Comparison of ENCODE assay signal across 9 cellular contexts in genomic region chr6:148758492-148758891, GRCh38. TPM values are rescaled to one million over a fixed set of nuclear protein-coding genes. Genes with fewer than 3 reads are reported as not detected.
A peak's percentile ranks its signal among the peaks of the same experiment; 100 is the strongest.
DNase-seq lines count a peak whose midpoint lies in the region; ATAC-seq and TF ChIP-seq lines count a peak whose summit lies in the region.
"Had no signal": no experiment of that assay in that cellular context is flagged by ENCODE, and none has a peak within 500 bp of the region (broad histone marks: within the 10 kb centered on the region; RNA-seq: fewer than 3 reads in every experiment).

No MANE protein-coding gene starts in this region.

- H3K36me3 Mint-ChIP-seq in effector memory CD8-positive, alpha-beta T cell (ENCODE audit: insufficient read depth), result peaks cover 31% of the 10 kb centered on the region

- no peak overlapping the region for H3K4me3 ChIP-seq in transverse colon
- H3K4me3 ChIP-seq: SK-N-MC had no signal

- peak overlapping the region in 3 of 4 donors; percentile 19 to 67 (median 34) for H3K27ac ChIP-seq in transverse colon
- H3K27ac ChIP-seq: SK-N-MC had no signal

- H3K27me3 ChIP-seq in transverse colon, result no peaks in the 10 kb centered on the region

- 70 to 73% methylated on average over 4 to 6 of the region's 6 CpGs for WGBS in transverse colon (ENCODE audit: low coverage in 1 of 2), 2 donors

- H3K27me3 Mint-ChIP-seq in effector memory CD8-positive, alpha-beta T cell, result no peaks in the 10 kb centered on the region

- H3K9me3 ChIP-seq in transverse colon, result no peaks in the 10 kb centered on the region

- no peaks in the 10 kb centered on the region for H3K36me3 ChIP-seq in transverse colon

- H3K9me3 Mint-ChIP-seq in effector memory CD8-positive, alpha-beta T cell, result no peaks in the 10 kb centered on the region

- peaks cover 49 to 65% of the 10 kb centered on the region in 2 donors for H3K4me1 Mint-ChIP-seq in effector memory CD8-positive, alpha-beta T cell (ENCODE audit: low read depth in 2 of 2)

- peak; percentile 23 for TF ChIP-seq POLR2A in transverse colon (IDR thresholded peaks at IDR 0.05)

- in situ Hi-C loops in transverse colon (cut with MboI; ENCODE audit: low pct_ligation_motif_present in 1 of 4, low pct_unique_long_range_greater_than_20kb in 1 of 4, low sequenced_read_pairs in 3 of 4), result no loop called here

- peak overlapping the region; percentile 51 to 96 for H3K27ac Mint-ChIP-seq in effector memory CD8-positive, alpha-beta T cell

- DNase-seq in activated CD4-positive, CD25-positive, alpha-beta regulatory T cell (lab: John Stamatoyannopoulos, UW), result no peak
- DNase-seq in NAMALWA (ENCODE audit: low spot score), result peak; percentile 97
- DNase-seq in effector memory CD8-positive, alpha-beta T cell, result peak; percentile 30 to 50 (median 32)
- DNase-seq in transverse colon, result peak; percentile 40
- no peak for DNase-seq in EL
- no peak for DNase-seq in NCI-H1417 (lab: John Stamatoyannopoulos, UW)

- ATAC-seq in activated CD4-positive, CD25-positive, alpha-beta regulatory T cell treated with anti-CD3 and anti-CD28 coated beads, Interleukin-2, amount 50 U/mL, for 24 hours, result peak; percentile 37 to 57
- peak; percentile 66 for ATAC-seq in HG02610 (IDR thresholded peaks at IDR 0.05; ENCODE audit: unreplicated experiment)
- peak; percentile 25 for ATAC-seq in effector memory CD8-positive, alpha-beta T cell (replicated peaks)

- H3K4me1 ChIP-seq in transverse colon, result peaks cover 5 to 40% (median 19%) of the 10 kb centered on the region in 4 donors

- peak overlapping the region; percentile 83 to 85 for H3K4me3 Mint-ChIP-seq in effector memory CD8-positive, alpha-beta T cell

- no peak for TF ChIP-seq EP300 in transverse colon (IDR thresholded peaks at IDR 0.05; ENCODE audit: low read depth)

- no peak for TF ChIP-seq CTCF in transverse colon (IDR thresholded peaks at IDR 0.05)

- intact Hi-C loops in transverse colon (cut with DNase I; ENCODE audit: low total_unique reads), result no loop called here

RNA-seq across cellular contexts. Expression of gene UST, which starts 11.7 kb away (rescaled TPM):
- 1 to 10 TPM; 4.8 to 9.0 (median 7.8) TPM for total RNA-seq in transverse colon

Comparison
In these comparisons a context has a peak if more than half of its experiments do, and no peak if none do; other contexts are left out.
1. DNase-seq: peak in NAMALWA (single experiment), effector memory CD8-positive, alpha-beta T cell (3 of 3) and transverse colon (single experiment); none in activated CD4-positive, CD25-positive, alpha-beta regulatory T cell (0 of 4), EL (single experiment) and NCI-H1417 (0 of 3).
2. Peak in every context shown above with its lines, with median percentiles within 50 percentile points of each other: ATAC-seq.